In genomic region chr5:2139478-2139877, GRCh38 we compare ENCODE assay signal across 23 cellular contexts.
"Had no signal": no experiment of that assay in that cellular context is flagged by ENCODE, and none has a peak within 500 bp of the region (broad histone marks: within the 10 kb centered on the region; RNA-seq: fewer than 3 reads in every experiment).

No MANE protein-coding gene starts in this region.

- H3K4me3 ChIP-seq: left lung, lung, ovary, prostate gland, skin epidermis, tibial nerve, uterus had no signal

- H3K36me3 ChIP-seq: left lung, neutrophil, ovary, prostate gland, tibial nerve, uterus had no signal

- DNase-seq: hippocampal formation; kidney; left colon; left lung; mesendoderm; naive B cell; occipital lobe; ovary; retina; right cardiac atrium; stimulated activated CD4-positive, alpha-beta T cell treated with anti-CD3 and anti-CD28 coated beads, Interleukin-4, amount 100 ng/mL, for 4 hours; stimulated activated CD8-positive, alpha-beta memory T cell treated with anti-CD3 and anti-CD28 coated beads, Interleukin-4, amount 100 ng/mL, for 48 hours; stimulated activated naive CD4-positive, alpha-beta T cell treated with Interleukin-2 at 50 U/mL for 16 hours; stimulated activated naive CD8-positive, alpha-beta T cell treated with anti-CD3 and anti-CD28 coated beads, Interleukin-15, amount 100 ng/mL, for 72 hours; substantia nigra; uterus had no signal

- ATAC-seq: left colon; left lung; right cardiac atrium; sciatic nerve; stimulated activated memory B cell treated with anti-CD40 and anti-IgM and Interleukin-4, amounts not matched to agents 10 μg/mL and 1 μg/mL and 100 μg/mL, for 72 hours; stimulated activated naive CD8-positive, alpha-beta T cell treated with anti-CD3 and anti-CD28 coated beads, Interleukin-15, amount 100 ng/mL, for 72 hours had no signal

- H3K27me3 ChIP-seq: neutrophil, ovary, tibial nerve, uterus had no signal

- H3K4me1 ChIP-seq: left lung, prostate gland, tibial nerve, uterus had no signal

- H3K27ac ChIP-seq: left lung, neutrophil, ovary, prostate gland, skin epidermis, tibial nerve, uterus had no signal

- H3K9me3 ChIP-seq: neutrophil, ovary, prostate gland, uterus had no signal
